In genomic region chr17:34847939-34848338, GRCh38 we compare ENCODE assay signal across 16 cellular contexts.
A peak's percentile ranks its signal among the peaks of the same experiment; 100 is the strongest.
DNase-seq lines count a peak whose midpoint lies in the region; ATAC-seq and TF ChIP-seq lines count a peak whose summit lies in the region.
"Had no signal": no experiment of that assay in that cellular context is flagged by ENCODE, and none has a peak within 500 bp of the region (broad histone marks: within the 10 kb centered on the region; RNA-seq: fewer than 3 reads in every experiment).

No MANE protein-coding gene starts in this region.

- H3K9me3 ChIP-seq in T-helper 17 cell (ENCODE audit: control insufficient read depth, low read length, poor library complexity, severe bottlenecking): no peaks in the 10 kb centered on the region
- H3K9me3 ChIP-seq: SK-N-SH had no signal

- no peak overlapping the region for H3K4me3 ChIP-seq in NB4 (ENCODE audit: low read depth, low read length)
- H3K4me3 ChIP-seq: GM23338 had no signal

- peak overlapping the region; percentile 35 for H3K27ac Mint-ChIP-seq in T-helper 17 cell
- H3K27ac Mint-ChIP-seq: B cell; CD4-positive, alpha-beta T cell; GM23338 had no signal

- in situ Hi-C loops in KBM-7 (cut with MboI; ENCODE audit: low pct_unique_long_range_greater_than_20kb, low sequenced_read_pairs): no loop called here

- DNase-seq in KBM-7 (peak; percentile 1), NB4 (ENCODE audit: low read depth) (peak; percentile 85), T-helper 17 cell (no peak), posterior vena cava (ENCODE audit: low spot score) (peak; percentile 66), Kasumi-1 (lab: John Stamatoyannopoulos, UW) (no peak), pons (ENCODE audit: low spot score) (no peak)
- DNase-seq: CD4-positive, alpha-beta T cell; DMS53; NCI-H1105; NCI-H1694; NCI-H345; NCI-H69; SK-N-SH had no signal

- TF ChIP-seq CTCF in NB4 (IDR thresholded peaks at IDR 0.05; ENCODE audit: low read depth, low read length): peak; percentile 13

- peaks cover 12% of the 10 kb centered on the region for H3K4me1 Mint-ChIP-seq in T-helper 17 cell
- H3K4me1 Mint-ChIP-seq: B cell had no signal

- TF ChIP-seq POLR2A in NB4 (IDR thresholded peaks at IDR 0.05; ENCODE audit: extremely low read depth, insufficient read length): no peak

- ATAC-seq in T-helper 17 cell (no peak), GM18909 (IDR thresholded peaks at IDR 0.05; ENCODE audit: poor library complexity, unreplicated experiment) (no peak)
- ATAC-seq: GM23338 had no signal

- H3K27me3 Mint-ChIP-seq in T-helper 17 cell: peaks cover 10% of the 10 kb centered on the region
- H3K27me3 Mint-ChIP-seq: CD4-positive, alpha-beta T cell had no signal

- H3K4me3 Mint-ChIP-seq in T-helper 17 cell: no peak overlapping the region
- H3K4me3 Mint-ChIP-seq: B cell; CD4-positive, alpha-beta T cell; GM23338 had no signal

- intact Hi-C loops in posterior vena cava (cut with DNase I): no loop called here

- H3K36me3 Mint-ChIP-seq in T-helper 17 cell (ENCODE audit: low read depth): no peaks in the 10 kb centered on the region

Comparison
In these comparisons a context has a peak if more than half of its experiments do, and no peak if none do; other contexts are left out.
1. DNase-seq: peak in KBM-7 (single experiment), NB4 (single experiment) and posterior vena cava (single experiment); none in T-helper 17 cell (0 of 3), Kasumi-1 (0 of 2) and pons (single experiment).